ENCODE assay signal across 17 cellular contexts in genomic region chr10:125032474-125032873, GRCh38.
DNase-seq lines count a peak whose midpoint lies in the region; ATAC-seq and TF ChIP-seq lines count a peak whose summit lies in the region.
"Had no signal": no experiment of that assay in that cellular context is flagged by ENCODE, and none has a peak within 500 bp of the region (broad histone marks: within the 10 kb centered on the region; RNA-seq: fewer than 3 reads in every experiment).

No MANE protein-coding gene starts in this region.

- no peaks in the 10 kb centered on the region for H3K27me3 ChIP-seq in Caco-2 (replicated peaks; ENCODE audit: control insufficient read depth, insufficient read depth, low read length)
- H3K27me3 ChIP-seq in foreskin keratinocyte = no peaks in the 10 kb centered on the region
- no peaks in the 10 kb centered on the region for H3K27me3 ChIP-seq in mammary epithelial cell (ENCODE audit: insufficient read depth, low read length)
- H3K27me3 ChIP-seq: BLaER1 treated with 17β-estradiol and CSF1 and Interleukin-3, amounts not matched to agents 10 nM and 100 nM had no signal

- H3K9me3 ChIP-seq in Caco-2 (no peaks in the 10 kb centered on the region), mammary epithelial cell (replicated peaks; ENCODE audit: insufficient read depth, low read length) (no peaks in the 10 kb centered on the region)
- H3K9me3 ChIP-seq: BLaER1 treated with 17β-estradiol and CSF1 and Interleukin-3, amounts not matched to agents 10 nM and 100 nM had no signal

- no peak overlapping the region for H2AFZ ChIP-seq in mammary epithelial cell (ENCODE audit: low read depth, low read length)
- H2AFZ ChIP-seq: PC-9 had no signal

- H3K9me3 Mint-ChIP-seq in Caco-2 (ENCODE audit: unreplicated experiment) (no peaks in the 10 kb centered on the region), HFFc6 (no peaks in the 10 kb centered on the region), osteocyte (ENCODE audit: unreplicated experiment) (no peaks in the 10 kb centered on the region)

- H3K4me1 ChIP-seq in Caco-2 (peaks cover 25% of the 10 kb centered on the region), foreskin keratinocyte (peaks cover 37% of the 10 kb centered on the region), mammary epithelial cell (ENCODE audit: insufficient read depth, low read length) (peaks cover 33% of the 10 kb centered on the region)

- ATAC-seq in foreskin keratinocyte = no peak
- no peak for ATAC-seq in GM19023 (IDR thresholded peaks at IDR 0.05; ENCODE audit: unreplicated experiment)
- no peak for ATAC-seq in GM18517 (IDR thresholded peaks at IDR 0.05; ENCODE audit: unreplicated experiment)

- POLR2A ChIA-PET in Caco-2 (lab: Charles Lee) = no interaction called here

- H3K27ac Mint-ChIP-seq in Caco-2 (ENCODE audit: unreplicated experiment) (peak overlapping the region; percentile 74), HFFc6 (peak overlapping the region; percentile 67), osteocyte (ENCODE audit: unreplicated experiment) (peak overlapping the region; percentile 54)

- no peak overlapping the region for H3K4me3 ChIP-seq in Caco-2 (ENCODE audit: low read depth, low read length)
- no peak overlapping the region for H3K4me3 ChIP-seq in mammary epithelial cell (replicated peaks in 1 of 3; ENCODE audit: insufficient read depth in 1 of 3, low read depth in 2 of 3, low read length in 3 of 3)
- H3K4me3 ChIP-seq: BLaER1 treated with 17β-estradiol and CSF1 and Interleukin-3, amounts not matched to agents 10 nM and 100 nM; PC-9 had no signal

- H4K20me1 ChIP-seq in mammary epithelial cell (ENCODE audit: insufficient read depth, low read length) = no peaks in the 10 kb centered on the region

- CTCF ChIA-PET in Caco-2 (lab: Charles Lee) (no interaction called here), mammary epithelial cell (lab: Charles Lee; ENCODE audit: low non-redundant PET) (no interaction called here)

- in situ Hi-C loops in mammary epithelial cell (cut with MboI; ENCODE audit: low sequenced_read_pairs in 2 of 2) = no loop called here

- H3K36me3 Mint-ChIP-seq in Caco-2 (ENCODE audit: insufficient read depth, unreplicated experiment) (peaks cover 70% of the 10 kb centered on the region), HFFc6 (ENCODE audit: low read depth) (peaks cover 19% of the 10 kb centered on the region), osteocyte (ENCODE audit: unreplicated experiment) (peaks cover 19% of the 10 kb centered on the region)

- H3K27me3 Mint-ChIP-seq in Caco-2 (ENCODE audit: insufficient read depth, unreplicated experiment) (no peaks in the 10 kb centered on the region), HFFc6 (ENCODE audit: insufficient read depth) (peaks cover 3% of the 10 kb centered on the region), osteocyte (ENCODE audit: unreplicated experiment) (no peaks in the 10 kb centered on the region)

- H3K4me3 Mint-ChIP-seq in Caco-2 (ENCODE audit: unreplicated experiment) = no peak overlapping the region
- no peak overlapping the region for H3K4me3 Mint-ChIP-seq in HFFc6
- H3K4me3 Mint-ChIP-seq in osteocyte (ENCODE audit: unreplicated experiment) = no peak overlapping the region

- dilution Hi-C loops in mammary epithelial cell (cut with HindIII; ENCODE audit: low sequenced_read_pairs) = loop anchor here (5.0 kb wide), 1 partner anchor 45 kb away; no protein-coding TSS in a partner anchor

- 0 out of 2 replicates have a peak, but pooled peaks cover 2% of the 10 kb centered on the region for H3K36me3 ChIP-seq in Caco-2 (ENCODE audit: control insufficient read depth, insufficient read depth, low read length)
- H3K36me3 ChIP-seq in mammary epithelial cell (ENCODE audit: insufficient read depth, low read length) = peaks cover 3% of the 10 kb centered on the region

- DNase-seq in Caco-2 (no peak), HFFc6 (no peak), foreskin keratinocyte (no peak), osteocyte (ENCODE audit: extremely low spot score, unreplicated experiment) (no peak), NCI-H69 (lab: John Stamatoyannopoulos, UW) (no peak), mammary epithelial cell (no peak)
- DNase-seq: DND-41, HCEC 1CT, NCI-H1436, NCI-H2029 treated with DMSO at 0.1 percent for 48 hours, NCI-H2171 treated with DMSO at 0.1 percent for 48 hours, NCI-H82, PC-9 had no signal

- BruUV-seq in Caco-2 (replicated peaks; lab: Mats Ljungman, UMichigan) (no TSS peak), mammary epithelial cell (replicated peaks; lab: Mats Ljungman, UMichigan) (no TSS peak)

- H3K4me1 Mint-ChIP-seq in Caco-2 (ENCODE audit: low read depth, unreplicated experiment) (peaks cover 28% of the 10 kb centered on the region), HFFc6 (ENCODE audit: low read depth) (peaks cover 82% of the 10 kb centered on the region), osteocyte (ENCODE audit: unreplicated experiment) (peaks cover 55% of the 10 kb centered on the region)

- H3K27ac ChIP-seq in foreskin keratinocyte (peak overlapping the region; percentile 29), mammary epithelial cell (ENCODE audit: insufficient read depth, low read depth, low read length) (no peak overlapping the region)
- H3K27ac ChIP-seq: BLaER1 treated with 17β-estradiol and CSF1 and Interleukin-3, amounts not matched to agents 10 nM and 100 nM; KMS-11; PC-9 had no signal

- H3K9ac ChIP-seq in mammary epithelial cell (ENCODE audit: insufficient read depth, low read length) = no peak overlapping the region
- H3K9ac ChIP-seq: BLaER1 treated with 17β-estradiol and CSF1 and Interleukin-3, amounts not matched to agents 10 nM and 100 nM; KMS-11 had no signal

- intact Hi-C loops in Caco-2 (cut with micrococcal nuclease; ENCODE audit: unreplicated experiment) = no loop called here
- intact Hi-C loops in mammary epithelial cell (cut with micrococcal nuclease) = no loop called here

- H3K79me2 ChIP-seq in mammary epithelial cell (ENCODE audit: insufficient read depth, low read length) = peaks cover 91% of the 10 kb centered on the region

- WGBS in mammary epithelial cell (ENCODE audit: low coverage, missing lambda C conversion rate) = 97% methylated on average over 7 of the region's 11 CpGs

- TF ChIP-seq CTCF in Caco-2 (IDR thresholded peaks at IDR 0.05; ENCODE audit: insufficient read depth in 1 of 2, low read depth in 1 of 2, low read length in 1 of 2, severe bottlenecking in 1 of 2, unreplicated experiment in 1 of 2) (no peak), HFFc6 (IDR thresholded peaks at IDR 0.05) (no peak), foreskin keratinocyte (conservative IDR thresholded peaks at IDR 0.05) (no peak), osteocyte (IDR thresholded peaks at IDR 0.05) (no peak), mammary epithelial cell (conservative IDR thresholded peaks at IDR 0.05 in 1 of 2, IDR thresholded peaks at IDR 0.05 in 1 of 2; ENCODE audit: extremely low read depth in 1 of 2, insufficient read depth in 1 of 2, low read depth in 1 of 2, low read length in 2 of 2) (no peak)

- no peak overlapping the region for H3K4me2 ChIP-seq in mammary epithelial cell (ENCODE audit: insufficient read depth, low read depth, low read length)
- H3K4me2 ChIP-seq: KMS-11, PC-9 had no signal
